ENCODE assay signal across 15 cellular contexts in genomic region chr3:137217733-137218132, GRCh38.
DNase-seq lines count a peak whose midpoint lies in the region; ATAC-seq and TF ChIP-seq lines count a peak whose summit lies in the region.
"Had no signal": no experiment of that assay in that cellular context is flagged by ENCODE, and none has a peak within 500 bp of the region (broad histone marks: within the 10 kb centered on the region; RNA-seq: fewer than 3 reads in every experiment).

No MANE protein-coding gene starts in this region.

- H3K27me3 Mint-ChIP-seq in naive thymus-derived CD4-positive, alpha-beta T cell, result peaks cover 0 to 15% (median 0%) of the 10 kb centered on the region in 5 donors

- DNase-seq in COLO668 (lab: John Stamatoyannopoulos, UW; ENCODE audit: unreplicated experiment) (peak; percentile 9), Panc1 (ENCODE audit: low read depth, low spot score) (no peak), iPS DF 19.7 (ENCODE audit: low read depth, low spot score) (peak; percentile 12), NCI-H510A (lab: John Stamatoyannopoulos, UW) (no peak)
- no peak for DNase-seq in naive thymus-derived CD4-positive, alpha-beta T cell
- DNase-seq: activated CD4-positive, alpha-beta T cell treated with anti-CD3 and anti-CD28 coated beads for 4 hours; activated gamma-delta T cell treated with Interleukin-2 at 50 U/mL for 16 hours; CD4-positive, CD25-positive, alpha-beta regulatory T cell; KBM-7; NCI-H2171 treated with DMSO at 0.1 percent for 48 hours had no signal

- H3K36me3 ChIP-seq in Panc1 (ENCODE audit: control insufficient read depth, insufficient read depth, low read length), result no peaks in the 10 kb centered on the region
- H3K36me3 ChIP-seq in naive thymus-derived CD4-positive, alpha-beta T cell (ENCODE audit: control insufficient read depth in 2 of 3, insufficient read depth in 3 of 3, low read length in 3 of 3), result no peaks in the 10 kb centered on the region
- H3K36me3 ChIP-seq: SJSA1 had no signal

- TF ChIP-seq CTCF in GM12874 (IDR thresholded peaks at IDR 0.05; ENCODE audit: insufficient read depth, low read depth, low read length) (peak; percentile 43), Panc1 (IDR thresholded peaks at IDR 0.05) (peak; percentile 77)

- no peak overlapping the region for H3K27ac ChIP-seq in Panc1 (ENCODE audit: low read length)
- H3K27ac ChIP-seq in naive thymus-derived CD4-positive, alpha-beta T cell (ENCODE audit: low read depth, low read length), result no peak overlapping the region
- H3K27ac ChIP-seq: parathyroid adenoma, SJSA1 had no signal

- in situ Hi-C loops in Panc1 (cut with HindIII; ENCODE audit: low pct_unique_long_range_greater_than_20kb, low sequenced_read_pairs), result no loop called here

- CTCF ChIA-PET in Panc1 (lab: Charles Lee), result no interaction called here
- CTCF ChIA-PET in naive thymus-derived CD4-positive, alpha-beta T cell (lab: Charles Lee), result no interaction called here

- H3K9me3 Mint-ChIP-seq in naive thymus-derived CD4-positive, alpha-beta T cell, result peaks cover 0 to 28% (median 10%) of the 10 kb centered on the region in 11 donors

- H3K36me3 Mint-ChIP-seq in naive thymus-derived CD4-positive, alpha-beta T cell, result peaks cover 0 to 3% (median 0%) of the 10 kb centered on the region in 5 donors
- H3K36me3 Mint-ChIP-seq: CD4-positive, CD25-positive, alpha-beta regulatory T cell had no signal

- no peaks in the 10 kb centered on the region for H3K4me1 Mint-ChIP-seq in naive thymus-derived CD4-positive, alpha-beta T cell
- H3K4me1 Mint-ChIP-seq: CD4-positive, CD25-positive, alpha-beta regulatory T cell had no signal

- no peaks in the 10 kb centered on the region for H3K4me1 ChIP-seq in Panc1 (ENCODE audit: control insufficient read depth, insufficient read depth, low read length)
- no peaks in the 10 kb centered on the region for H3K4me1 ChIP-seq in naive thymus-derived CD4-positive, alpha-beta T cell (ENCODE audit: control insufficient read depth in 2 of 2, insufficient read depth in 2 of 2, low read length in 2 of 2)
- H3K4me1 ChIP-seq: parathyroid adenoma, SJSA1 had no signal

- no peak overlapping the region for H3K4me3 Mint-ChIP-seq in naive thymus-derived CD4-positive, alpha-beta T cell
- H3K4me3 Mint-ChIP-seq: CD4-positive, CD25-positive, alpha-beta regulatory T cell had no signal

- H3K27ac Mint-ChIP-seq in naive thymus-derived CD4-positive, alpha-beta T cell, result no peak overlapping the region
- H3K27ac Mint-ChIP-seq: CD4-positive, CD25-positive, alpha-beta regulatory T cell had no signal

- H3K9me3 ChIP-seq in Panc1 (ENCODE audit: control insufficient read depth, insufficient read depth, low read depth, low read length), result no peaks in the 10 kb centered on the region
- H3K9me3 ChIP-seq in naive thymus-derived CD4-positive, alpha-beta T cell (ENCODE audit: control insufficient read depth in 2 of 3, low read length in 3 of 3), result no peaks in the 10 kb centered on the region
- H3K9me3 ChIP-seq: SJSA1 had no signal

- BruUV-seq in Panc1 (replicated peaks; lab: Mats Ljungman, UMichigan), result no TSS peak

- no peak overlapping the region for H3K4me3 ChIP-seq in Panc1 (ENCODE audit: low read depth in 2 of 2, low read length in 2 of 2)
- H3K4me3 ChIP-seq in naive thymus-derived CD4-positive, alpha-beta T cell (ENCODE audit: low read length), result no peak overlapping the region
- H3K4me3 ChIP-seq: SJSA1 had no signal

- intact Hi-C loops in Panc1 (cut with micrococcal nuclease; ENCODE audit: unreplicated experiment), result no loop called here
- intact Hi-C loops in naive thymus-derived CD4-positive, alpha-beta T cell (cut with micrococcal nuclease), result no loop called here

- ATAC-seq in Panc1 (no peak), HG03097 (IDR thresholded peaks at IDR 0.05; ENCODE audit: low FRiP score, unreplicated experiment) (no peak), HG03457 (IDR thresholded peaks at IDR 0.05; ENCODE audit: unreplicated experiment) (no peak)
- ATAC-seq in naive thymus-derived CD4-positive, alpha-beta T cell, result no peak

- POLR2A ChIA-PET in Panc1 (lab: Charles Lee), result no interaction called here
- POLR2A ChIA-PET in naive thymus-derived CD4-positive, alpha-beta T cell (lab: Charles Lee), result no interaction called here

- H3K27me3 ChIP-seq in Panc1 (ENCODE audit: control insufficient read depth, insufficient read depth, low read length), result no peaks in the 10 kb centered on the region
- no peaks in the 10 kb centered on the region for H3K27me3 ChIP-seq in naive thymus-derived CD4-positive, alpha-beta T cell (ENCODE audit: control insufficient read depth in 2 of 2, insufficient read depth in 2 of 2, low read length in 2 of 2)
- H3K27me3 ChIP-seq: SJSA1 had no signal

Comparison
In these comparisons a context has a peak if more than half of its experiments do, and no peak if none do; other contexts are left out.
1. DNase-seq: peak in COLO668 (single experiment) and iPS DF 19.7 (single experiment); none in Panc1 (single experiment), naive thymus-derived CD4-positive, alpha-beta T cell (0 of 9) and NCI-H510A (single experiment).